ENCODE assay signal across 21 cellular contexts in the genomic region with DNA sequence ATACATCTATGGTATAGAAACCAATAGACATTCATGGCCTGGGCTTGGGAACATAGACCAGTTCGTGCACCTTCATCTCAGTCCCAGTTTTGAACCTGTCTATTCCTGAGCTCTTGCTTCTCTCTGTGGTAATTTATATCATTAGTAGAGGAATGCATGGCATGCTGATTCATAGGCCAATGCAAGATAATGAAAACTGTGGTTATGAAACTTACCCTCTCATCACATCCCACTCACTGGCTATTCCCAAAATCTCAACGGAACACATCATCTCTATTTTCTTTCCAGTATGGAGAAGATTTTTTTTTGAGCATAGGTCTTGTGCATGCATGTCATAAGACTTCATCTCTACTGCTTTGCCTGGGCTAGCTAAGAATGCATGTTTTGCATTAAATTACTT. TPM values are rescaled to one million over a fixed set of nuclear protein-coding genes. Genes with fewer than 3 reads are reported as not detected.
A peak's percentile ranks its signal among the peaks of the same experiment; 100 is the strongest.
DNase-seq lines count a peak whose midpoint lies in the region; ATAC-seq, FAIRE-seq and TF ChIP-seq lines count a peak whose summit lies in the region.
"Had no signal": no experiment of that assay in that cellular context is flagged by ENCODE, and none has a peak within 500 bp of the region (broad histone marks: within the 10 kb centered on the region; RNA-seq: fewer than 3 reads in every experiment).

No MANE protein-coding gene starts in this region.

- H3K79me2 ChIP-seq in GM23248 (ENCODE audit: insufficient read depth) = no peaks in the 10 kb centered on the region
- no peaks in the 10 kb centered on the region for H3K79me2 ChIP-seq in astrocyte (ENCODE audit: insufficient read depth, low read length)
- no peaks in the 10 kb centered on the region for H3K79me2 ChIP-seq in Karpas-422 (ENCODE audit: low read length)

- no peaks in the 10 kb centered on the region for H3K27me3 ChIP-seq in GM23248 (replicated peaks; ENCODE audit: insufficient read depth)
- no peaks in the 10 kb centered on the region for H3K27me3 ChIP-seq in astrocyte (ENCODE audit: insufficient read depth, low read length)
- H3K27me3 ChIP-seq in foreskin keratinocyte = no peaks in the 10 kb centered on the region
- no peaks in the 10 kb centered on the region for H3K27me3 ChIP-seq in Karpas-422 (ENCODE audit: low read length)
- H3K27me3 ChIP-seq: transverse colon had no signal

- H2AFZ ChIP-seq in GM23248 = no peak overlapping the region
- no peak overlapping the region for H2AFZ ChIP-seq in astrocyte (ENCODE audit: low read depth, low read length)
- H2AFZ ChIP-seq in Karpas-422 (ENCODE audit: low read length) = no peak overlapping the region
- H2AFZ ChIP-seq: GM23338 had no signal

- in situ Hi-C loops in GM23248 (cut with MboI) = no loop called here

- peaks cover 18% of the 10 kb centered on the region for H3F3A ChIP-seq in GM23248 (ENCODE audit: insufficient read depth)

- H3K4me2 ChIP-seq in GM23248 (ENCODE audit: unreplicated experiment) = peak overlapping the region; percentile 64
- H3K4me2 ChIP-seq in astrocyte (ENCODE audit: low read length) = peak overlapping the region; percentile 16
- no peak overlapping the region for H3K4me2 ChIP-seq in Karpas-422 (ENCODE audit: low read depth, low read length, poor library complexity, severe bottlenecking)
- H3K4me2 ChIP-seq: GM23338 had no signal

- peaks cover 18% of the 10 kb centered on the region for H3K4me1 Mint-ChIP-seq in astrocyte (ENCODE audit: low read depth, unreplicated experiment)
- H3K4me1 Mint-ChIP-seq: stimulated activated memory B cell treated with anti-CD40 and anti-IgM and Interleukin-4, amounts not matched to agents 10 μg/mL and 1 μg/mL and 100 μg/mL, for 72 hours had no signal

- H4K20me1 ChIP-seq in GM23248 (ENCODE audit: insufficient read depth) = no peaks in the 10 kb centered on the region
- no peaks in the 10 kb centered on the region for H4K20me1 ChIP-seq in astrocyte (ENCODE audit: insufficient read depth, low read length)
- no peaks in the 10 kb centered on the region for H4K20me1 ChIP-seq in Karpas-422 (ENCODE audit: insufficient read depth, low read depth, low read length)

- H3K4me3 Mint-ChIP-seq in astrocyte (ENCODE audit: unreplicated experiment) = no peak overlapping the region
- H3K4me3 Mint-ChIP-seq: CD8-positive, alpha-beta T cell; GM23338; stimulated activated memory B cell treated with anti-CD40 and anti-IgM and Interleukin-4, amounts not matched to agents 10 μg/mL and 1 μg/mL and 100 μg/mL, for 72 hours had no signal

- ATAC-seq in foreskin keratinocyte = no peak
- no peak for ATAC-seq in GM19455 (IDR thresholded peaks at IDR 0.05; ENCODE audit: unreplicated experiment)
- no peak for ATAC-seq in HG03442 (IDR thresholded peaks at IDR 0.05; ENCODE audit: unreplicated experiment)
- ATAC-seq: CD8-positive, alpha-beta T cell; GM23338; stimulated activated memory B cell treated with anti-CD40 and anti-IgM and Interleukin-4, amounts not matched to agents 10 μg/mL and 1 μg/mL and 100 μg/mL, for 72 hours had no signal

- H3K36me3 ChIP-seq in GM23248 (ENCODE audit: low read depth) (no peaks in the 10 kb centered on the region), astrocyte (ENCODE audit: insufficient read depth, low read length) (no peaks in the 10 kb centered on the region), Karpas-422 (ENCODE audit: insufficient read depth, low read length) (no peaks in the 10 kb centered on the region; the same call in 1 of the 2 replicates)
- H3K36me3 ChIP-seq: transverse colon had no signal

- peak overlapping the region; percentile 91 for H3K27ac Mint-ChIP-seq in astrocyte (ENCODE audit: unreplicated experiment)
- H3K27ac Mint-ChIP-seq: CD8-positive, alpha-beta T cell; GM23338; stimulated activated memory B cell treated with anti-CD40 and anti-IgM and Interleukin-4, amounts not matched to agents 10 μg/mL and 1 μg/mL and 100 μg/mL, for 72 hours had no signal

- H3K9me3 ChIP-seq in GM23248 (ENCODE audit: low read depth) (no peaks in the 10 kb centered on the region), astrocyte (ENCODE audit: insufficient read depth, low read depth, low read length) (no peaks in the 10 kb centered on the region), Karpas-422 (ENCODE audit: low read length) (no peaks in the 10 kb centered on the region)
- H3K9me3 ChIP-seq: transverse colon had no signal

- peak overlapping the region; percentile 51 for H3K27ac ChIP-seq in GM23248
- no peak overlapping the region for H3K27ac ChIP-seq in astrocyte (ENCODE audit: low read depth, low read length)
- H3K27ac ChIP-seq in foreskin keratinocyte = no peak overlapping the region
- H3K27ac ChIP-seq in Karpas-422 (ENCODE audit: low read length) = no peak overlapping the region
- H3K27ac ChIP-seq: transverse colon had no signal

- DNase-seq in A172 (ENCODE audit: low spot score) (peak; percentile 76), GM23248 (peak; percentile 83), astrocyte (ENCODE audit: low read depth) (peak; percentile 92), foreskin keratinocyte (peak; percentile 18 to 49), Karpas-422 (no peak), mucosa of gallbladder (ENCODE audit: low spot score) (no peak)
- DNase-seq: 8988T; activated effector memory CD4-positive, alpha-beta T cell treated with Interleukin-2 at 50 U/mL for 16 hours; CD8-positive, alpha-beta T cell; erythroblast; hippocampal formation; NCI-H1694; SIG-M5; T-helper 9 cell; transverse colon had no signal

- H3K4me3 ChIP-seq in GM23248 (peak overlapping the region; percentile 11; the same call in 1 of the 2 replicates), astrocyte (ENCODE audit: insufficient read depth, low read depth, low read length) (no peak overlapping the region), Karpas-422 (ENCODE audit: low read length) (no peak overlapping the region)
- H3K4me3 ChIP-seq: GM23338, transverse colon had no signal

- H3K9ac ChIP-seq in GM23248 = no peak overlapping the region
- H3K9ac ChIP-seq in astrocyte (ENCODE audit: low read length) = no peak overlapping the region
- no peak overlapping the region for H3K9ac ChIP-seq in Karpas-422 (ENCODE audit: low read length)

- peak; percentile 94 for FAIRE-seq in astrocyte (lab: Jason Lieb, UNC)
- FAIRE-seq: GM12891, HTR-8/SVneo had no signal

- no peaks in the 10 kb centered on the region for H3K9me3 Mint-ChIP-seq in astrocyte (ENCODE audit: unreplicated experiment)
- H3K9me3 Mint-ChIP-seq: CD8-positive, alpha-beta T cell; GM23338; stimulated activated memory B cell treated with anti-CD40 and anti-IgM and Interleukin-4, amounts not matched to agents 10 μg/mL and 1 μg/mL and 100 μg/mL, for 72 hours had no signal

- peaks cover 29% of the 10 kb centered on the region for H3K4me1 ChIP-seq in GM23248 (ENCODE audit: insufficient read depth)
- H3K4me1 ChIP-seq in astrocyte (ENCODE audit: insufficient read depth, low read length) = peaks cover 9% of the 10 kb centered on the region
- H3K4me1 ChIP-seq in foreskin keratinocyte = peaks cover 10% of the 10 kb centered on the region
- peaks cover 21% of the 10 kb centered on the region for H3K4me1 ChIP-seq in Karpas-422 (ENCODE audit: low read length)
- H3K4me1 ChIP-seq: transverse colon had no signal

- no peak for TF ChIP-seq CTCF in astrocyte (IDR thresholded peaks at IDR 0.05; ENCODE audit: insufficient read depth, low read depth, low read length)
- TF ChIP-seq CTCF in foreskin keratinocyte (conservative IDR thresholded peaks at IDR 0.05) = no peak

- H3K36me3 Mint-ChIP-seq in astrocyte (ENCODE audit: low read depth, unreplicated experiment) = no peaks in the 10 kb centered on the region
- H3K36me3 Mint-ChIP-seq: CD8-positive, alpha-beta T cell; stimulated activated memory B cell treated with anti-CD40 and anti-IgM and Interleukin-4, amounts not matched to agents 10 μg/mL and 1 μg/mL and 100 μg/mL, for 72 hours had no signal

- H3K9me2 ChIP-seq in GM23248 (ENCODE audit: insufficient read depth) = no peaks in the 10 kb centered on the region; the same call in 1 of the 2 replicates
- H3K9me2 ChIP-seq in Karpas-422 (replicated peaks; ENCODE audit: insufficient read depth, low read length) = no peaks in the 10 kb centered on the region; the same call in 1 of the 2 replicates

- 17 to 20% methylated on average over 2 of the region's 2 CpGs for WGBS in GM23248 (ENCODE audit: low coverage in 1 of 2, low lambda C conversion rate in 2 of 2, missing lambda C conversion rate in 2 of 2), 2 experiments

- no peaks in the 10 kb centered on the region for H3K27me3 Mint-ChIP-seq in astrocyte (ENCODE audit: low read depth, unreplicated experiment)
- H3K27me3 Mint-ChIP-seq: stimulated activated memory B cell treated with anti-CD40 and anti-IgM and Interleukin-4, amounts not matched to agents 10 μg/mL and 1 μg/mL and 100 μg/mL, for 72 hours had no signal

RNA-seq across cellular contexts. Expression of gene P2RY12, which starts 18.7 kb away (rescaled TPM):
- not detected in 2 replicates for total RNA-seq in A172 (2014; rRNA removed; shearing (Covaris generic))
- not detected in 2 replicates for total RNA-seq in GM23248 (2014; rRNA removed; shearing (Covaris generic))
- polyA plus RNA-seq in GM23248 (2016; fragmentation: Nextera tagmentation; extraction: Ambion mirVana) (not detected in 2 replicates), foreskin keratinocyte (not detected in 2 replicates)
- total RNA-seq in astrocyte (not detected in 2 replicates), foreskin keratinocyte (not detected in 2 replicates), mucosa of gallbladder (7.6 TPM)
- total RNA-seq in Karpas-422 (2014; rRNA removed; shearing (Covaris generic); ENCODE audit: low replicate concordance) = not detected in 2 replicates
- total RNA-seq: CD8-positive, alpha-beta T cell; GM23338 had no signal

RNA-seq across cellular contexts. Expression of gene IGSF10, which starts 57.6 kb away (rescaled TPM):
- 0.31 and 1.3 TPM in 2 replicates for total RNA-seq in A172 (2014; rRNA removed; shearing (Covaris generic))
- total RNA-seq in GM23248 (2014; rRNA removed; shearing (Covaris generic)) = not detected in 2 replicates
- polyA plus RNA-seq in GM23248 (2016; fragmentation: Nextera tagmentation; extraction: Ambion mirVana) (0.09 and 0.19 TPM in 2 replicates), foreskin keratinocyte (not detected in 2 replicates)
- total RNA-seq in astrocyte (0.43 and 0.84 TPM in 2 replicates), foreskin keratinocyte (not detected in 2 replicates), mucosa of gallbladder (13.6 TPM)
- total RNA-seq in Karpas-422 (2014; rRNA removed; shearing (Covaris generic); ENCODE audit: low replicate concordance) = 0.07 TPM in 1 of 2 replicates, not detected in the other
- total RNA-seq: CD8-positive, alpha-beta T cell had no signal

Comparison
In these comparisons a context has a peak if more than half of its experiments do, and no peak if none do; other contexts are left out.
1. DNase-seq: peak in A172 (single experiment), GM23248 (single experiment), astrocyte (single experiment) and foreskin keratinocyte (2 of 2); none in Karpas-422 (single experiment) and mucosa of gallbladder (single experiment).